16 cellular contexts compared by ENCODE assay signal in the genomic region with DNA sequence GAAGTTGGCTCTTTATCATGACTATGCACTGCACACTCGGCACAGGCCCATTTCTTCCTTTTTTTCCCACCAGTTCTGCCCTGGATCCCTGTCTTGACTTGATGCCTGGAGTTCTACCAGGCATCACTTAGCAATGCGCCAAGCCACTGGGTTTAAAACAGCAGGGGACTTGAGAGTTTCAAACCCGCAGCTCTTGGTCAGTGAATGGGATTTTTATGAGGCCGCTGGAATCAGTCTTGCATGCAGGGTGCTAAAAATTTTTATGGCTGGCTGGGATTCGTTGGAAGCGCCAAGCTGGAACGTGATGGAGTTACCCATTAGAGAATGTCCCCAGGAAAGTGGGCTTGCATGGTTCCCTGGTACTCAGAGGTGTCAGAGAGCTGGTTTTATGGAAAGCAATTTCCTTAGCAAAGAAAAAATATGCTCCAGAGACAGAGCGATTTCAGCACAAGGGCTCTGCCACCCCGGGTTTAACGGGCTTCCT.
DNase-seq lines count a peak whose midpoint lies in the region; ATAC-seq and TF ChIP-seq lines count a peak whose summit lies in the region.
"Had no signal": no experiment of that assay in that cellular context is flagged by ENCODE, and none has a peak within 500 bp of the region (broad histone marks: within the 10 kb centered on the region; RNA-seq: fewer than 3 reads in every experiment).

No MANE protein-coding gene starts in this region.

- CTCF ChIA-PET in PC-3 (lab: Charles Lee) (no interaction called here), T-cell (lab: Charles Lee) (no interaction called here)

- H3K36me3 ChIP-seq in right atrium auricular region (no peaks in the 10 kb centered on the region), PC-3 (ENCODE audit: low read depth, low read length) (no peaks in the 10 kb centered on the region)

- BruUV-seq in PC-3 (replicated peaks; lab: Mats Ljungman, UMichigan) = no TSS peak

- H4K20me1 ChIP-seq in PC-3 (ENCODE audit: low read length) = no peaks in the 10 kb centered on the region

- in situ Hi-C loops in astrocyte of the spinal cord (cut with HindIII; ENCODE audit: low sequenced_read_pairs) = no loop called here

- H2AFZ ChIP-seq in PC-3 (ENCODE audit: low read length) = no peak overlapping the region
- H2AFZ ChIP-seq: PC-9 had no signal

- POLR2A ChIA-PET in PC-3 (lab: Charles Lee; ENCODE audit: unreplicated experiment) (no interaction called here), T-cell (lab: Charles Lee) (no interaction called here)

- H3K4me2 ChIP-seq in PC-3 (ENCODE audit: low read length) = no peak overlapping the region
- H3K4me2 ChIP-seq: PC-9 had no signal

- TF ChIP-seq CTCF in right atrium auricular region (IDR thresholded peaks at IDR 0.05) (no peak), astrocyte of the spinal cord (IDR thresholded peaks at IDR 0.05; ENCODE audit: low read depth, low read length) (no peak), mesothelial cell of epicardium (IDR thresholded peaks at IDR 0.05; ENCODE audit: unreplicated experiment) (no peak), PC-3 (conservative IDR thresholded peaks at IDR 0.05; ENCODE audit: low read depth, low read length) (no peak)

- no peaks in the 10 kb centered on the region for H3K27me3 Mint-ChIP-seq in mesothelial cell of epicardium (ENCODE audit: low read depth)
- peaks cover 0 to 13% of the 10 kb centered on the region in 2 donors for H3K27me3 Mint-ChIP-seq in T-cell

- intact Hi-C loops in Right ventricle myocardium inferior (cut with DNase I) (no loop called here), PC-3 (cut with micrococcal nuclease) (no loop called here)

- H3K4me1 ChIP-seq in right atrium auricular region = no peaks in the 10 kb centered on the region
- no peaks in the 10 kb centered on the region for H3K4me1 ChIP-seq in PC-3 (ENCODE audit: insufficient read depth, low read length)

- no peak overlapping the region for H3K9ac ChIP-seq in PC-3 (ENCODE audit: low read length)

- DNase-seq in right atrium auricular region (ENCODE audit: low spot score) (peak; percentile 48), Right ventricle myocardium inferior (ENCODE audit: missing footprints) (no peak), astrocyte of the spinal cord (ENCODE audit: low read depth, low spot score) (peak; percentile 51), mesothelial cell of epicardium (ENCODE audit: low spot score in 2 of 2, unreplicated experiment in 2 of 2) (no peak), GF-D8 (lab: John Stamatoyannopoulos, UW) (no peak), NCI-H1048 (lab: John Stamatoyannopoulos, UW) (no peak), PC-3 (no peak), T-cell (no peak)
- DNase-seq: COR-L47, DMS153, GOT3, HFFc6, NCI-H69, PC-9 had no signal

- H3K4me3 Mint-ChIP-seq in mesothelial cell of epicardium (no peak overlapping the region), T-cell (no peak overlapping the region)
- H3K4me3 Mint-ChIP-seq: CD14-positive monocyte, HFFc6 had no signal

- H3K9me3 ChIP-seq in right atrium auricular region (peaks cover 0 to 12% of the 10 kb centered on the region in 2 donors), PC-3 (ENCODE audit: low read length) (no peaks in the 10 kb centered on the region)

- H3K27me3 ChIP-seq in right atrium auricular region = no peaks in the 10 kb centered on the region
- H3K27me3 ChIP-seq in PC-3 (ENCODE audit: low read length) = no peaks in the 10 kb centered on the region

- H3K27ac Mint-ChIP-seq in mesothelial cell of epicardium (peak overlapping the region; percentile 17), T-cell (no peak overlapping the region)
- H3K27ac Mint-ChIP-seq: CD14-positive monocyte, HFFc6 had no signal

- no peaks in the 10 kb centered on the region for H3K79me2 ChIP-seq in PC-3 (ENCODE audit: low read length)

- H3K27ac ChIP-seq in right atrium auricular region (no peak overlapping the region), PC-3 (ENCODE audit: low read length) (no peak overlapping the region)
- H3K27ac ChIP-seq: PC-9, SK-N-MC had no signal

- H3K36me3 Mint-ChIP-seq in mesothelial cell of epicardium = peaks cover 54% of the 10 kb centered on the region
- H3K36me3 Mint-ChIP-seq in T-cell = no peaks in the 10 kb centered on the region
- H3K36me3 Mint-ChIP-seq: CD14-positive monocyte had no signal

- H3K4me3 ChIP-seq in right atrium auricular region (no peak overlapping the region), astrocyte of the spinal cord (ENCODE audit: low read depth, low read length) (no peak overlapping the region), PC-3 (ENCODE audit: low read length) (no peak overlapping the region)
- H3K4me3 ChIP-seq: PC-9, SK-N-MC had no signal

- no peaks in the 10 kb centered on the region for H3F3A ChIP-seq in PC-3 (ENCODE audit: low read length, unreplicated experiment)

- ATAC-seq in Right ventricle myocardium inferior (no peak), PC-3 (no peak), T-cell (replicated peaks in 1 of 4) (no peak)

- H3K9me2 ChIP-seq in PC-3 (replicated peaks; ENCODE audit: low read length) = no peaks in the 10 kb centered on the region

- H3K4me1 Mint-ChIP-seq in mesothelial cell of epicardium = peaks cover 2% of the 10 kb centered on the region
- no peaks in the 10 kb centered on the region for H3K4me1 Mint-ChIP-seq in T-cell
- H3K4me1 Mint-ChIP-seq: CD14-positive monocyte had no signal

- H3K9me3 Mint-ChIP-seq in mesothelial cell of epicardium (peaks cover 42% of the 10 kb centered on the region), T-cell (peaks cover 6 to 12% (median 11%) of the 10 kb centered on the region in 3 donors)

Comparison
In these comparisons a context has a peak if more than half of its experiments do, and no peak if none do; other contexts are left out.
1. DNase-seq: peak in right atrium auricular region (single experiment) and astrocyte of the spinal cord (single experiment); none in Right ventricle myocardium inferior (single experiment), mesothelial cell of epicardium (0 of 2), GF-D8 (single experiment), NCI-H1048 (single experiment), PC-3 (single experiment) and T-cell (0 of 34).